ENCODE assay signal across 8 cellular contexts in genomic region chr17:41786227-41787020, GRCh38. TPM values are rescaled to one million over a fixed set of nuclear protein-coding genes. Genes with fewer than 3 reads are reported as not detected.
DNase-seq lines count a peak whose midpoint lies in the region; ATAC-seq, FAIRE-seq and TF ChIP-seq lines count a peak whose summit lies in the region.

Gene JUP, minus strand, starts transcription at chr17:41786711. Its CDS starts 14,857 bp downstream, at chr17:41771854.

- no peaks in the 10 kb centered on the region for H3K36me3 Mint-ChIP-seq in memory B cell

- DNase-seq in AG09309 (ENCODE audit: low read depth) (peak; percentile 82), GM19239 (ENCODE audit: insufficient read length, low spot score) (peak; percentile 95), HT1080 (ENCODE audit: low read depth) (peak; percentile 90), NOMO-1 treated with DMSO at 0.1 percent for 48 hours (lab: John Stamatoyannopoulos, UW; ENCODE audit: unreplicated experiment) (peak; percentile 96), memory B cell (ENCODE audit: low spot score in 2 of 2) (peak; percentile 93 to 99)
- peak; percentile 76 for DNase-seq in activated CD8-positive, alpha-beta memory T cell treated with anti-CD3 and anti-CD28 coated beads, Interleukin-2, amount 50 U/mL, for 24 hours (ENCODE audit: extremely low read depth)
- peak; percentile 74 for DNase-seq in stimulated activated CD8-positive, alpha-beta memory T cell treated with anti-CD3 and anti-CD28 coated beads, Interleukin-12 subunit alpha, Interleukin-12 subunit beta, amount 100 ng/mL, for 1 hour (ENCODE audit: low read depth)

- no peaks in the 10 kb centered on the region for H3K9me3 ChIP-seq in endocrine pancreas (ENCODE audit: control insufficient read depth, low read length)

- H3K4me1 Mint-ChIP-seq in memory B cell = peaks cover 15% of the 10 kb centered on the region

- peak within 1 kb of the TSS; percentile 74 for H3K4me3 Mint-ChIP-seq in memory B cell

- no peak within 1 kb of the TSS for H3K27ac Mint-ChIP-seq in memory B cell

- H3K4me1 ChIP-seq in endocrine pancreas (ENCODE audit: control insufficient read depth, insufficient read depth, low read length) = no peaks in the 10 kb centered on the region

- H3K9me3 Mint-ChIP-seq in memory B cell = no peaks in the 10 kb centered on the region

- FAIRE-seq in GM19239 (lab: Jason Lieb, UNC) = peak; percentile 58

- ATAC-seq in memory B cell (ENCODE audit: low read depth) = peak; percentile 89

- peaks cover 15% of the 10 kb centered on the region for H3K27me3 Mint-ChIP-seq in memory B cell

- peak within 1 kb of the TSS; percentile 90 for H3K9ac ChIP-seq in endocrine pancreas (ENCODE audit: control insufficient read depth, insufficient read depth, low read length)

- no peaks in the 10 kb centered on the region for H3K27me3 ChIP-seq in endocrine pancreas (ENCODE audit: control insufficient read depth, insufficient read depth, low read length)

- H3K4me3 ChIP-seq in AG09309 (ENCODE audit: control insufficient read depth, low read depth, low read length) = peak within 1 kb of the TSS; percentile 40
- H3K4me3 ChIP-seq in endocrine pancreas (ENCODE audit: control insufficient read depth, insufficient read depth, low read length) = peak within 1 kb of the TSS; percentile 30

- H3K36me3 ChIP-seq in endocrine pancreas (ENCODE audit: control insufficient read depth, insufficient read depth, low read length) = no peaks in the 10 kb centered on the region

- TF ChIP-seq CTCF in AG09309 (IDR thresholded peaks at IDR 0.05; ENCODE audit: control insufficient read depth, insufficient read depth, low read depth, low read length, missing control alignments) = no peak

RNA-seq across cellular contexts. Expression of gene JUP, which starts in this region (rescaled TPM):
- 1.6 and 4.0 TPM in 2 replicates for total RNA-seq in HT1080 (2014; rRNA removed; shearing (Covaris generic))
- polyA plus RNA-seq in HT1080 (2015; cell fraction: cytosol; rRNA removed) = 5.1 and 6.4 TPM in 2 replicates
- polyA plus RNA-seq in HT1080 (2015; cell fraction: nucleus; rRNA removed) = 15.5 and 18.7 TPM in 2 replicates

Comparison
In these comparisons a context has a peak if more than half of its experiments do, and no peak if none do; other contexts are left out.
1. Peak in every context shown above with its lines: DNase-seq, ATAC-seq and H3K4me3 ChIP-seq.